In the genomic region with DNA sequence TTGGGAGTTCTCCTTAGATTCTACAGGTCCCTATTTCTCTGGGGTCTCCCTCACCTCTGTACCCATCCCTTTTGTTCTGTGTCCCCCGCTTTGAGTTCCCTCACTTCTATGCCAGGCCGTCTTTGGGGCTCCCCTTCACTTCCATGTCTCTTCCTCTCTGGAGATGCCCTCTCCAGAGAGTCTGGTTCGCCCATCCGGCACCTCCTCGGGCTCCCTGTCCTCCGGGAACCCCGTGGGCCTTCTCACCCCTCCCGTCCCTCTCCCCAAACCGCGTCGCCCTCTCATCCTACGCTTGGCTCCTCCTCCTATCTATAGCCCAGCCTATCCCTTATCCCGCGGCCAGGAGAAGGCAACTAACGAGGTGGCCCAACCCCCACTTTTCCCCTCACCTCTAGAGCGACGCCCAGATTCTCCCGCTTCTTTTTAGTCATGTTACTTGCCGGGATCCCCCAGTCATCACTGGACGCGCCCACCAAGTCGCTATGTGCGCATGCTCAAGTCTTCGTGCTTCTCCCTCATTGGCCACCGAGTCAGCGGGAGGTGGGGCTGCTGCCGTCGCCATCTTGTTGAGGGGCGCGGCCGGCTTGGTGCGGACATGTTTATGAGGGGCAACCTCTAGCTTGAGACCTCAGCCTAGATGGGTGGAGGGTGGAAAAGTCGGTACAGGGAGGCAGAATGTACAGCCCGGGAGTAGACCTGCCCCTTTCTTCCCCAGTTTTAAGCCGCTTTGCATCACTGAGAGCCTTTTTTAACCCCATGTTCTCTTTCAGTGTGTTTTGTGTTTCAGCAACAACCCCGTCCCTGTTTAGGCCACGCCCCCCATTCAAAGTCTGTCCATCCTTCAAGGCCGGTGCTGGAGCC, we compare ENCODE assay signal across 8 cellular contexts. TPM values are rescaled to one million over a fixed set of nuclear protein-coding genes. Genes with fewer than 3 reads are reported as not detected.
A peak's percentile ranks its signal among the peaks of the same experiment; 100 is the strongest.
DNase-seq lines count a peak whose midpoint lies in the region; ATAC-seq, FAIRE-seq and TF ChIP-seq lines count a peak whose summit lies in the region.

CCDC167 (minus strand) TSS at position 461 of the 861 bp plus-strand sequence; CDS start at position 431, 30 bp downstream.

- DNase-seq in AG09309 (ENCODE audit: low read depth) (peak; percentile 75), NCI-H345 (lab: John Stamatoyannopoulos, UW) (peak; percentile 99), WTC11 (ENCODE audit: low spot score) (peak; percentile 100), bronchial epithelial cell (ENCODE audit: low read depth) (peak; percentile 95), iPS-NIHi7 (ENCODE audit: extremely low spot score) (peak; percentile 97), smooth muscle cell of the brain vasculature (ENCODE audit: low read depth, low spot score) (peak; percentile 94)

- ATAC-seq in GM19023 (IDR thresholded peaks at IDR 0.05; ENCODE audit: unreplicated experiment), result peak; percentile 84
- peak; percentile 88 for ATAC-seq in HG03280 (IDR thresholded peaks at IDR 0.05; ENCODE audit: unreplicated experiment)
- peak; percentile 96 for ATAC-seq in WTC11

- POLR2A ChIA-PET in WTC11 (lab: Charles Lee), result interaction anchor here (0.7 to 1.2 kb wide), 5 partner anchors 8 to 159 kb away, joined by 3 to 5 read pairs (median 4); no protein-coding TSS in a partner anchor

- no peaks in the 10 kb centered on the region for H3K36me3 Mint-ChIP-seq in WTC11

- no peaks in the 10 kb centered on the region for H3K36me3 ChIP-seq in bronchial epithelial cell (ENCODE audit: control insufficient read depth, insufficient read depth, low read length)

- H3K4me3 Mint-ChIP-seq in WTC11, result peak within 1 kb of the TSS; percentile 93

- TF ChIP-seq CTCF in AG09309 (IDR thresholded peaks at IDR 0.05; ENCODE audit: control insufficient read depth, insufficient read depth, low read depth, low read length, missing control alignments) (no peak), WTC11 (IDR thresholded peaks at IDR 0.05) (no peak), bronchial epithelial cell (IDR thresholded peaks at IDR 0.05; ENCODE audit: insufficient read depth, low read length, severe bottlenecking) (no peak)

- H3K4me1 Mint-ChIP-seq in WTC11, result peaks cover 38% of the 10 kb centered on the region

- CTCF ChIA-PET in WTC11 (lab: Charles Lee), result interaction anchor here (0.7 to 3.7 kb wide), 15 partner anchors 9 to 206 kb away, joined by 3 to 22 read pairs (median 4); no protein-coding TSS in a partner anchor

- no peak for FAIRE-seq in bronchial epithelial cell (lab: Jason Lieb, UNC)

- no peaks in the 10 kb centered on the region for H3K27me3 ChIP-seq in bronchial epithelial cell (ENCODE audit: control insufficient read depth, insufficient read depth, low read length)

- peak within 1 kb of the TSS; percentile 79 for H3K4me3 ChIP-seq in AG09309 (ENCODE audit: control insufficient read depth, low read depth, low read length)
- peak within 1 kb of the TSS; percentile 65 for H3K4me3 ChIP-seq in bronchial epithelial cell (ENCODE audit: low read depth, low read length)

- peaks cover 11% of the 10 kb centered on the region for H3K9me3 Mint-ChIP-seq in WTC11

- peak within 1 kb of the TSS; percentile 94 for H3K27ac Mint-ChIP-seq in WTC11

- H3K27me3 Mint-ChIP-seq in WTC11 (ENCODE audit: low read depth), result peaks cover 11% of the 10 kb centered on the region

TF ChIP-seq in WTC11, 78 proteins besides CTCF, POLR2A, EP300 and RAD21 (continues in another document):
- no peak for TF ChIP-seq ZNF121 (CRISPR knock-in tag; IDR thresholded peaks at IDR 0.05)
- TF ChIP-seq, protein P1, sequence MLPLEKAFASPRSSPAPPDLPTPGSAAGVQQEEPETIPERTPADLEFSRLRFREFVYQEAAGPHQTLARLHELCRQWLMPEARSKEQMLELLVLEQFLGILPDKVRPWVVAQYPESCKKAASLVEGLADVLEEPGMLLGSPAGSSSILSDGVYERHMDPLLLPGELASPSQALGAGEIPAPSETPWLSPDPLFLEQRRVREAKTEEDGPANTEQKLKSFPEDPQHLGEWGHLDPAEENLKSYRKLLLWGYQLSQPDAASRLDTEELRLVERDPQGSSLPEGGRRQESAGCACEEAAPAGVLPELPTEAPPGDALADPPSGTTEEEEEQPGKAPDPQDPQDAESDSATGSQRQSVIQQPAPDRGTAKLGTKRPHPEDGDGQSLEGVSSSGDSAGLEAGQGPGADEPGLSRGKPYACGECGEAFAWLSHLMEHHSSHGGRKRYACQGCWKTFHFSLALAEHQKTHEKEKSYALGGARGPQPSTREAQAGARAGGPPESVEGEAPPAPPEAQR (CRISPR knock-in tag; IDR thresholded peaks at IDR 0.05), result no peak
- no peak for TF ChIP-seq ZBTB21 (CRISPR knock-in tag; IDR thresholded peaks at IDR 0.05; ENCODE audit: borderline replicate concordance)
- TF ChIP-seq ATF6 (CRISPR knock-in tag; IDR thresholded peaks at IDR 0.05), result no peak
- TF ChIP-seq CREB1 (CRISPR knock-in tag; IDR thresholded peaks at IDR 0.05), result no peak
- TF ChIP-seq SMAD4 (CRISPR knock-in tag; IDR thresholded peaks at IDR 0.05), result no peak
- no peak for TF ChIP-seq ZNF671 (CRISPR knock-in tag; IDR thresholded peaks at IDR 0.05)
- TF ChIP-seq AR (CRISPR knock-in tag; IDR thresholded peaks at IDR 0.05), result no peak
- no peak for TF ChIP-seq CBFB (CRISPR knock-in tag; IDR thresholded peaks at IDR 0.05; ENCODE audit: low read depth)
- TF ChIP-seq NFYB (CRISPR knock-in tag; conservative IDR thresholded peaks at IDR 0.05; ENCODE audit: low read depth), result 0 out of 2 replicates have a peak, but pooled peaks have one; percentile 31
- TF ChIP-seq NR1H2 (CRISPR knock-in tag; IDR thresholded peaks at IDR 0.05), result no peak
- TF ChIP-seq ELF4 (CRISPR knock-in tag; IDR thresholded peaks at IDR 0.05; ENCODE audit: low read depth), result no peak
- TF ChIP-seq, protein P2, sequence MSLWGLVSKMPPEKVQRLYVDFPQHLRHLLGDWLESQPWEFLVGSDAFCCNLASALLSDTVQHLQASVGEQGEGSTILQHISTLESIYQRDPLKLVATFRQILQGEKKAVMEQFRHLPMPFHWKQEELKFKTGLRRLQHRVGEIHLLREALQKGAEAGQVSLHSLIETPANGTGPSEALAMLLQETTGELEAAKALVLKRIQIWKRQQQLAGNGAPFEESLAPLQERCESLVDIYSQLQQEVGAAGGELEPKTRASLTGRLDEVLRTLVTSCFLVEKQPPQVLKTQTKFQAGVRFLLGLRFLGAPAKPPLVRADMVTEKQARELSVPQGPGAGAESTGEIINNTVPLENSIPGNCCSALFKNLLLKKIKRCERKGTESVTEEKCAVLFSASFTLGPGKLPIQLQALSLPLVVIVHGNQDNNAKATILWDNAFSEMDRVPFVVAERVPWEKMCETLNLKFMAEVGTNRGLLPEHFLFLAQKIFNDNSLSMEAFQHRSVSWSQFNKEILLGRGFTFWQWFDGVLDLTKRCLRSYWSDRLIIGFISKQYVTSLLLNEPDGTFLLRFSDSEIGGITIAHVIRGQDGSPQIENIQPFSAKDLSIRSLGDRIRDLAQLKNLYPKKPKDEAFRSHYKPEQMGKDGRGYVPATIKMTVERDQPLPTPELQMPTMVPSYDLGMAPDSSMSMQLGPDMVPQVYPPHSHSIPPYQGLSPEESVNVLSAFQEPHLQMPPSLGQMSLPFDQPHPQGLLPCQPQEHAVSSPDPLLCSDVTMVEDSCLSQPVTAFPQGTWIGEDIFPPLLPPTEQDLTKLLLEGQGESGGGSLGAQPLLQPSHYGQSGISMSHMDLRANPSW (CRISPR knock-in tag; conservative IDR thresholded peaks at IDR 0.05; ENCODE audit: low read depth), result no peak
- peak; percentile 84; the same call in 1 of the 2 replicates for TF ChIP-seq NFE2L1 (CRISPR knock-in tag; IDR thresholded peaks at IDR 0.05)
- no peak for TF ChIP-seq JAZF1 (CRISPR knock-in tag; IDR thresholded peaks at IDR 0.05)
- no peak for TF ChIP-seq PRRX2 (CRISPR knock-in tag; IDR thresholded peaks at IDR 0.05)
- TF ChIP-seq TEAD1 (CRISPR knock-in tag; IDR thresholded peaks at IDR 0.05), result no peak
- TF ChIP-seq GTF2I (CRISPR knock-in tag; conservative IDR thresholded peaks at IDR 0.05), result no peak

RNA-seq across cellular contexts. Expression of gene CCDC167, which starts in this region (rescaled TPM):
- total RNA-seq in WTC11 (2021) (19.1 to 21.6 TPM (median 19.9 TPM) in 3 replicates), bronchial epithelial cell (26.0 and 29.7 TPM in 2 replicates)

Comparison
In these comparisons a context has a peak if more than half of its experiments do, and no peak if none do; other contexts are left out.
1. Peak in every context shown above with its lines: DNase-seq, ATAC-seq and H3K4me3 ChIP-seq.